In the genomic region with DNA sequence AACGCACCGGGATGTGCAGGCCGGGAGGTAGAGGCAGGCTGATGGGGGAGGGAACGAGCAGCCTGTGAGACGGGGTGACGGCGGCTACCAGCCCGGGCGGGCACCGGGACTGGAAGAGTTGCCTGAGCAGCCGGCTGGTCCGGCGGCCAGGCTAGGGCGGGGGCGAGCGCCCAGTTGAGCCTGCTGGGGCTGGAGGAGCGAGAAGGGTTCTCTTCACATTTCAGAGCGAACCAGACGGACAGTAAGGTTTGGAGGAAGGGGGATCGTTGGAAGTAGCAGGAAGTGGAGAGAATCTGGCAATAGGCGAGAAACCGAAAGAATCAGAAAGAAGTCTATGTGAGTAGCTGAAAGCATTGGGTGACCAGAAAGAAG, we compare ENCODE assay signal across 8 cellular contexts. TPM values are rescaled to one million over a fixed set of nuclear protein-coding genes. Genes with fewer than 3 reads are reported as not detected.
DNase-seq lines count a peak whose midpoint lies in the region; ATAC-seq, FAIRE-seq and TF ChIP-seq lines count a peak whose summit lies in the region.
"Not testable (repeated sequence)": the region's sequence is repeated elsewhere in the genome, so short reads cannot be mapped to it uniquely, and the experiment has no call there.

No MANE protein-coding gene starts in this region.

- not testable (repeated sequence) for DNase-seq in CD8-positive, alpha-beta memory T cell; left ventricle myocardium inferior; stomach
- DNase-seq in KBM-7: peak; percentile 57
- peak; percentile 17 for DNase-seq in bronchial epithelial cell (ENCODE audit: low read depth)
- peak in 2 of 10 donors; percentile 2 to 37 for DNase-seq in naive thymus-derived CD8-positive, alpha-beta T cell

- H3K27me3 Mint-ChIP-seq in CD8-positive, alpha-beta memory T cell; naive thymus-derived CD8-positive, alpha-beta T cell: not testable (repeated sequence)

- ATAC-seq in GM21515 (IDR thresholded peaks at IDR 0.05; ENCODE audit: unreplicated experiment): peak; percentile 6
- peak; percentile 3 to 4 for ATAC-seq in activated CD4-positive, CD25-positive, alpha-beta regulatory T cell treated with anti-CD3 and anti-CD28 coated beads, Interleukin-2, amount 50 U/mL, for 24 hours
- peak; percentile 0 to 3 for ATAC-seq in naive thymus-derived CD8-positive, alpha-beta T cell

- POLR2A ChIA-PET in CD8-positive, alpha-beta memory T cell (lab: Charles Lee): not testable (repeated sequence)
- POLR2A ChIA-PET in naive thymus-derived CD8-positive, alpha-beta T cell (lab: Charles Lee): interaction anchor here (1.0 kb wide), 1 partner anchor 700 kb away, joined by 3 read pairs; a partner anchor contains a TSS

- CTCF ChIA-PET in CD8-positive, alpha-beta memory T cell (lab: Charles Lee): interaction anchor here (1.0 kb wide), 1 partner anchor 700 kb away, joined by 3 read pairs; a partner anchor contains a TSS

- H3K9me3 ChIP-seq in CD8-positive, alpha-beta memory T cell (ENCODE audit: low read length); left ventricle myocardium inferior (replicated peaks); stomach: not testable (repeated sequence)

- not testable (repeated sequence) for H3K36me3 ChIP-seq in CD8-positive, alpha-beta memory T cell (ENCODE audit: insufficient read depth, low read length); bronchial epithelial cell (ENCODE audit: control insufficient read depth, insufficient read depth, low read length); left ventricle myocardium inferior; stomach

- H3K4me3 Mint-ChIP-seq in CD8-positive, alpha-beta memory T cell: peak overlapping the region; percentile 90 to 99 (median 98)
- H3K4me3 Mint-ChIP-seq in naive thymus-derived CD8-positive, alpha-beta T cell: peak overlapping the region; percentile 93 to 100 (median 98)

- not testable (repeated sequence) for H3K9me3 Mint-ChIP-seq in CD8-positive, alpha-beta memory T cell; naive thymus-derived CD8-positive, alpha-beta T cell

- H3K27ac ChIP-seq in CD8-positive, alpha-beta memory T cell (ENCODE audit: low read depth, low read length): peak overlapping the region; percentile 80
- not testable (repeated sequence) for H3K27ac ChIP-seq in left ventricle myocardium inferior (replicated peaks)
- H3K27ac ChIP-seq in stomach: peak overlapping the region in 4 of 5 donors; percentile 10 to 91 (median 88)

- in situ Hi-C loops in KBM-7 (cut with MboI; ENCODE audit: low pct_unique_long_range_greater_than_20kb, low sequenced_read_pairs): not testable (repeated sequence)

- H3K36me3 Mint-ChIP-seq in CD8-positive, alpha-beta memory T cell: peaks cover 0 to 15% (median 0%) of the 10 kb centered on the region in 3 donors
- H3K36me3 Mint-ChIP-seq in naive thymus-derived CD8-positive, alpha-beta T cell: not testable (repeated sequence)

- not testable (repeated sequence) for FAIRE-seq in bronchial epithelial cell (lab: Jason Lieb, UNC)

- not testable (repeated sequence) for TF ChIP-seq POLR2A in stomach (IDR thresholded peaks at IDR 0.05)

- H3K27ac Mint-ChIP-seq in CD8-positive, alpha-beta memory T cell: peak overlapping the region; percentile 95 to 100 (median 96)
- peak overlapping the region; percentile 93 to 100 (median 98) for H3K27ac Mint-ChIP-seq in naive thymus-derived CD8-positive, alpha-beta T cell

- 0 to 2% (median 0%) methylated on average over 3 to 12 of the region's 22 CpGs for WGBS in stomach, 5 donors

- TF ChIP-seq EP300 in stomach (IDR thresholded peaks at IDR 0.05): not testable (repeated sequence)

- H3K4me3 ChIP-seq in CD8-positive, alpha-beta memory T cell (ENCODE audit: low read length): peak overlapping the region; percentile 98
- H3K4me3 ChIP-seq in bronchial epithelial cell (ENCODE audit: low read depth, low read length): peak overlapping the region; percentile 51
- peak overlapping the region; percentile 68 for H3K4me3 ChIP-seq in left ventricle myocardium inferior
- peak overlapping the region; percentile 47 to 73 (median 60) for H3K4me3 ChIP-seq in stomach

- intact Hi-C loops in left ventricle myocardium inferior (cut with micrococcal nuclease); stomach (cut with DNase I; ENCODE audit: low total_unique reads): not testable (repeated sequence)

- H3K27me3 ChIP-seq in CD8-positive, alpha-beta memory T cell (ENCODE audit: insufficient read depth, low read length, poor library complexity, severe bottlenecking); bronchial epithelial cell (ENCODE audit: control insufficient read depth, insufficient read depth, low read length); left ventricle myocardium inferior (ENCODE audit: low read depth); stomach: not testable (repeated sequence)

- not testable (repeated sequence) for TF ChIP-seq CTCF in bronchial epithelial cell (IDR thresholded peaks at IDR 0.05; ENCODE audit: insufficient read depth, low read length, severe bottlenecking); left ventricle myocardium inferior (IDR thresholded peaks at IDR 0.05; ENCODE audit: borderline replicate concordance); stomach (IDR thresholded peaks at IDR 0.05)

- not testable (repeated sequence) for H3K4me1 ChIP-seq in CD8-positive, alpha-beta memory T cell (ENCODE audit: insufficient read depth, low read length); left ventricle myocardium inferior
- peaks cover 0 to 20% (median 10%) of the 10 kb centered on the region in 4 donors for H3K4me1 ChIP-seq in stomach

- H3K4me1 Mint-ChIP-seq in CD8-positive, alpha-beta memory T cell: peaks cover 20 to 33% (median 28%) of the 10 kb centered on the region in 3 donors
- peaks cover 12 to 23% (median 16%) of the 10 kb centered on the region in 4 donors for H3K4me1 Mint-ChIP-seq in naive thymus-derived CD8-positive, alpha-beta T cell

RNA-seq across cellular contexts. Expression of a gene that starts 22.4 kb away (rescaled TPM):
- total RNA-seq in CD8-positive, alpha-beta memory T cell: not detected
- not detected for polyA plus RNA-seq in CD8-positive, alpha-beta memory T cell
- total RNA-seq in bronchial epithelial cell: 0.13 TPM in 1 of 2 replicates, not detected in the other
- total RNA-seq in left ventricle myocardium inferior: 0.16 TPM
- not detected for total RNA-seq in naive thymus-derived CD8-positive, alpha-beta T cell
- not detected for polyA plus RNA-seq in naive thymus-derived CD8-positive, alpha-beta T cell
- total RNA-seq in stomach: 1 to 10 TPM in 1 of 5 donors, under 1 TPM in 1, not detected in 3; 0.43 to 2.0 TPM
- polyA plus RNA-seq in stomach: under 1 TPM in 2 of 3 donors, not detected in 1; 0.13 to 0.25 TPM
